ENCODE assay signal across 9 cellular contexts in genomic region chr5:87400305-87400899, GRCh38. TPM values are rescaled to one million over a fixed set of nuclear protein-coding genes. Genes with fewer than 3 reads are reported as not detected.
DNase-seq lines count a peak whose midpoint lies in the region; ATAC-seq, FAIRE-seq and TF ChIP-seq lines count a peak whose summit lies in the region.
"Had no signal": no experiment of that assay in that cellular context is flagged by ENCODE, and none has a peak within 500 bp of the region (broad histone marks: within the 10 kb centered on the region; RNA-seq: fewer than 3 reads in every experiment).

No MANE protein-coding gene starts in this region.

- ATAC-seq in A549 (peak; percentile 83 to 88), HG02759 (IDR thresholded peaks at IDR 0.05; ENCODE audit: unreplicated experiment) (peak; percentile 79), GM12878 (peak; percentile 84)

- H3K9me3 ChIP-seq in A549 (no peaks in the 10 kb centered on the region), GM12878 (replicated peaks; ENCODE audit: control insufficient read depth, insufficient read depth, low read length) (no peaks in the 10 kb centered on the region; the same call in 2 of the 3 replicates)
- no peaks in the 10 kb centered on the region for H3K9me3 ChIP-seq in effector memory CD4-positive, alpha-beta T cell (ENCODE audit: control insufficient read depth, low read length)

- no peak for FAIRE-seq in A549 (lab: Jason Lieb, UNC)
- FAIRE-seq in GM12878 (lab: Jason Lieb, UNC) = no peak

- no peak overlapping the region for H3K4me2 ChIP-seq in A549
- H3K4me2 ChIP-seq in GM12878 (ENCODE audit: control insufficient read depth, insufficient read depth) = no peak overlapping the region

- H3K4me3 ChIP-seq in A549 = no peak overlapping the region
- no peak overlapping the region for H3K4me3 ChIP-seq in GM12865 (ENCODE audit: low read depth, low read length)
- no peak overlapping the region for H3K4me3 ChIP-seq in GM12878
- H3K4me3 ChIP-seq in effector memory CD4-positive, alpha-beta T cell (ENCODE audit: insufficient read depth, low read depth, low read length, poor library complexity, severe bottlenecking) = no peak overlapping the region

- H3K9ac ChIP-seq in GM12878 (ENCODE audit: control insufficient read depth, insufficient read depth, low read length) = no peak overlapping the region

- intact Hi-C loops in GM12878 (cut with micrococcal nuclease; ENCODE audit: unreplicated experiment) = loop anchor here (2.0 to 10.0 kb wide), 4 partner anchors 133 to 516 kb away; partner anchors contain the start of gene RASA1

- no peak for TF ChIP-seq POLR2A in A549 (IDR thresholded peaks at IDR 0.05; ENCODE audit: low read length)
- TF ChIP-seq POLR2A in GM12878 (IDR thresholded peaks at IDR 0.05; ENCODE audit: low read depth, low read length) = no peak

- H3K36me3 ChIP-seq in GM12878 (ENCODE audit: control insufficient read depth in 2 of 2, insufficient read depth in 2 of 2, low read length in 1 of 2) = peaks cover 3 to 34% of the 10 kb centered on the region in 2 experiments
- peaks cover 71% of the 10 kb centered on the region for H3K36me3 ChIP-seq in effector memory CD4-positive, alpha-beta T cell (ENCODE audit: control insufficient read depth, insufficient read depth, low read length)

- TF ChIP-seq CTCF in A549 (IDR thresholded peaks at IDR 0.05) (peak; percentile 69), GM12865 (IDR thresholded peaks at IDR 0.05; ENCODE audit: insufficient read depth, low read depth, low read length, missing control alignments) (peak; percentile 47), GM12878 (IDR thresholded peaks at IDR 0.05 in 2 of 3, conservative IDR thresholded peaks at IDR 0.05 in 1 of 3; ENCODE audit: control insufficient read depth in 2 of 3, extremely low read depth in 1 of 3, insufficient read depth in 1 of 3, low read depth in 3 of 3, low read length in 3 of 3) (peak; percentile 39 to 64 (median 41); a peak in 4 of 6 replicates)

- H3K27ac ChIP-seq in A549 = no peak overlapping the region
- no peak overlapping the region for H3K27ac ChIP-seq in GM12878 (ENCODE audit: control insufficient read depth, insufficient read depth)
- H3K27ac ChIP-seq in effector memory CD4-positive, alpha-beta T cell (ENCODE audit: insufficient read depth, low read length, poor library complexity, severe bottlenecking) = no peak overlapping the region
- H3K27ac ChIP-seq: HL-60 had no signal

- no peak for TF ChIP-seq EP300 in A549 (IDR thresholded peaks at IDR 0.05)
- no peak for TF ChIP-seq EP300 in GM12878 (IDR thresholded peaks at IDR 0.05; ENCODE audit: borderline replicate concordance in 1 of 2, control insufficient read depth in 1 of 2, low read depth in 2 of 2, low read length in 2 of 2)

- POLR2A ChIA-PET in A549 (lab: Yijun Ruan, JAX) = interaction anchor here (1.0 to 1.3 kb wide), 3 partner anchors 12 to 330 kb away, joined by 3 to 5 read pairs (median 4); partner anchors contain the start of genes CCNH and RASA1
- POLR2A ChIA-PET in GM12878 (lab: Charles Lee) = interaction anchor here (1.0 to 1.3 kb wide), 2 partner anchors 11 to 325 kb away, joined by 3 read pairs; no protein-coding TSS in a partner anchor

- no peaks in the 10 kb centered on the region for H3K27me3 ChIP-seq in GM12878 (replicated peaks in 1 of 2; ENCODE audit: control insufficient read depth in 2 of 2, insufficient read depth in 2 of 2, low read length in 1 of 2)
- no peaks in the 10 kb centered on the region for H3K27me3 ChIP-seq in effector memory CD4-positive, alpha-beta T cell (replicated peaks; ENCODE audit: control insufficient read depth, insufficient read depth, low read length, poor library complexity, severe bottlenecking)

- BruUV-seq in GM12878 (replicated peaks; lab: Mats Ljungman, UMichigan) = no TSS peak

- no peaks in the 10 kb centered on the region for H4K20me1 ChIP-seq in GM12878 (ENCODE audit: control insufficient read depth, insufficient read depth)

- SMC1A ChIA-PET in GM12878 (lab: Charles Lee; ENCODE audit: uncharacterized antibody, unreplicated experiment) = interaction anchor here (0.5 to 5.1 kb wide), 31 partner anchors 9 to 707 kb away, joined by 3 to 94 read pairs (median 5); no protein-coding TSS in a partner anchor

- H3K4me1 ChIP-seq in A549 (peaks cover 4% of the 10 kb centered on the region; the same call in 1 of the 3 replicates), GM12878 (ENCODE audit: control insufficient read depth, insufficient read depth, low read length) (no peaks in the 10 kb centered on the region)
- H3K4me1 ChIP-seq in effector memory CD4-positive, alpha-beta T cell (ENCODE audit: control insufficient read depth, insufficient read depth, low read length, poor library complexity, severe bottlenecking) = peaks cover 4% of the 10 kb centered on the region

- RAD21 ChIA-PET in GM12878 (lab: Charles Lee; ENCODE audit: unreplicated experiment) = interaction anchor here (0.6 to 4.3 kb wide), 26 partner anchors 12 to 520 kb away, joined by 3 to 70 read pairs (median 5); partner anchors contain the start of genes CCNH and RASA1

- no peaks in the 10 kb centered on the region; the same call in 1 of the 2 replicates for H3K79me2 ChIP-seq in GM12878 (ENCODE audit: control insufficient read depth, insufficient read depth, low read length)

- 29% methylated on average over 4 of the region's 4 CpGs for WGBS in A549 (ENCODE audit: missing lambda C conversion rate)
- WGBS in GM12878 (ENCODE audit: insufficient coverage, insufficient replicate concordance, low lambda C conversion rate, missing lambda C conversion rate) = 32% methylated on average over 4 of the region's 4 CpGs

- peak; percentile 48 to 57 for DNase-seq in A549 (ENCODE audit: low read depth in 1 of 2, low spot score in 1 of 2)
- DNase-seq in GM12865 (ENCODE audit: low read depth) = peak; percentile 28
- DNase-seq in NCI-H2081 treated with DMSO at 0.1 percent for 48 hours (lab: John Stamatoyannopoulos, UW) = peak; percentile 10
- no peak for DNase-seq in GM12878 (ENCODE audit: low read depth, low spot score)
- peak; percentile 49 for DNase-seq in kidney glomerular epithelial cell (lab: John Stamatoyannopoulos, UW)
- no peak for DNase-seq in amniotic stem cell (lab: John Stamatoyannopoulos, UW)
- DNase-seq in effector memory CD4-positive, alpha-beta T cell = no peak

- TF ChIP-seq RAD21 in A549 (conservative IDR thresholded peaks at IDR 0.05 in 1 of 2, IDR thresholded peaks at IDR 0.05 in 1 of 2) = peak; percentile 71 to 72
- TF ChIP-seq RAD21 in GM12878 (IDR thresholded peaks at IDR 0.05; ENCODE audit: insufficient read depth, low read depth, low read length) = peak; percentile 80

- CTCF ChIA-PET in A549 (lab: Yijun Ruan, JAX) (interaction anchor here (0.6 to 2.9 kb wide), 17 partner anchors 8 to 338 kb away, joined by 3 to 18 read pairs (median 4); partner anchors contain the start of genes CCNH and RASA1), GM12878 (lab: Yijun Ruan, JAX) (interaction anchor here (0.6 to 5.9 kb wide), 54 partner anchors 8 to 1290 kb away, joined by 3 to 121 read pairs (median 4); partner anchors contain the start of gene CCNH)

- H2AFZ ChIP-seq in GM12878 (ENCODE audit: control insufficient read depth, low read depth, low read length) = no peak overlapping the region

- in situ Hi-C loops in GM12878 (cut with MboI) = loop anchor here (25.0 kb wide), 1 partner anchor 788 kb away; the partner anchor contains the start of gene COX7C

TF ChIP-seq in A549, 52 proteins besides CTCF, POLR2A, EP300 and RAD21 (continues in another document):
- TF ChIP-seq JUN (IDR thresholded peaks at IDR 0.05) = no peak
- no peak for TF ChIP-seq PBX3 (IDR thresholded peaks at IDR 0.05)

TF ChIP-seq in GM12878, 131 proteins besides CTCF, POLR2A, EP300 and RAD21:
- TF ChIP-seq MYC (IDR thresholded peaks at IDR 0.05; ENCODE audit: insufficient read depth, insufficient read length, insufficient replicate concordance, low read length, severe bottlenecking) = no peak
- peak; percentile 61 for TF ChIP-seq SMC3 (IDR thresholded peaks at IDR 0.05; ENCODE audit: borderline replicate concordance, low read length)

RNA-seq across cellular contexts. Expression of gene CCNH, which starts 12.3 kb away (rescaled TPM):
- polyA plus RNA-seq in A549 (2011; rRNA removed) (64.8 and 85.1 TPM in 2 replicates), A549 (2017; fragmentation: RNase III; extraction: RNeasy Plus Mini Kit Qiagen cat#74134 plus additional on column Dnase treatment) (72.9 to 79.7 TPM (median 74.1 TPM) in 3 replicates), GM12878 (2011; rRNA removed) (73.8 and 103 TPM in 2 replicates), GM12878 (2014; fragmentation: Illumina TruSeq; extraction: Trizol) (85.5 and 102 TPM in 2 replicates), GM12878 (2014; fragmentation: Nextera tagmentation; extraction: Ambion mirVana) (100 to 1,000 TPM; 110 to 116 TPM), GM12878 (2014; rRNA removed) (61.4 and 72.7 TPM in 2 replicates), GM12878 (2016; fragmentation: Nextera tagmentation; extraction: Ambion mirVana) (10 to 100 TPM; 76.5 to 88.3 TPM)
- 34.1 and 35.4 TPM in 2 replicates for polyA plus RNA-seq in A549 (2012; cell fraction: cytosol; rRNA removed)
- polyA plus RNA-seq in A549 (2012; cell fraction: nucleus; rRNA removed) = 17.6 and 25.1 TPM in 2 replicates
- 69.6 and 87.6 TPM in 2 replicates for polyA minus RNA-seq in A549 (2011; rRNA and poly(A)+ RNA removed)
- total RNA-seq in GM12878 (2013; cell fraction: nucleolus; rRNA removed) = 238 and 249 TPM in 2 replicates
- total RNA-seq in GM12878 (2014; rRNA removed) (77.2 and 88.9 TPM in 2 replicates), GM12878 (2014; rRNA removed; fragmentation: Illumina TruSeq; extraction: Trizol) (92.5 and 94.5 TPM in 2 replicates), GM12878 (2021) (43.9 and 46.8 TPM in 2 replicates)
- 20.0 TPM for polyA plus RNA-seq in GM12878 (2011; ENCODE audit: low read depth)
- polyA plus RNA-seq in GM12878 (2011; cell fraction: cytosol; rRNA removed) = 44.3 and 45.5 TPM in 2 replicates
- 64.4 and 64.6 TPM in 2 replicates for polyA plus RNA-seq in GM12878 (2011; cell fraction: nucleus; rRNA removed)
- polyA plus RNA-seq in GM12878 (2012) = 36.2 and 37.1 TPM in 2 replicates
- 105 and 113 TPM in 2 replicates for polyA minus RNA-seq in GM12878 (2011; rRNA and poly(A)+ RNA removed)
- polyA minus RNA-seq in GM12878 (2011; cell fraction: cytosol; rRNA and poly(A)+ RNA removed) = 16.3 and 31.5 TPM in 2 replicates
- polyA minus RNA-seq in GM12878 (2011; cell fraction: nucleus; rRNA and poly(A)+ RNA removed) = 155 and 236 TPM in 2 replicates

Comparison
In these comparisons a context has a peak if more than half of its experiments do, and no peak if none do; other contexts are left out.
1. DNase-seq: peak in A549 (2 of 2), GM12865 (single experiment), NCI-H2081 treated with DMSO at 0.1 percent for 48 hours (single experiment) and kidney glomerular epithelial cell (single experiment); none in GM12878 (single experiment), amniotic stem cell (single experiment) and effector memory CD4-positive, alpha-beta T cell (0 of 3).
2. Of the 24 proteins assayed by ChIP-seq in both GM12878 and A549: peak only in GM12878: SMC3; only in A549: none; in both: CTCF and RAD21; in neither: 21.
3. Peak in every context shown above with its lines, with median percentiles within 50 percentile points of each other: ATAC-seq and CTCF ChIP-seq.